Comparison of ENCODE assay signal across 21 cellular contexts in the genomic region with DNA sequence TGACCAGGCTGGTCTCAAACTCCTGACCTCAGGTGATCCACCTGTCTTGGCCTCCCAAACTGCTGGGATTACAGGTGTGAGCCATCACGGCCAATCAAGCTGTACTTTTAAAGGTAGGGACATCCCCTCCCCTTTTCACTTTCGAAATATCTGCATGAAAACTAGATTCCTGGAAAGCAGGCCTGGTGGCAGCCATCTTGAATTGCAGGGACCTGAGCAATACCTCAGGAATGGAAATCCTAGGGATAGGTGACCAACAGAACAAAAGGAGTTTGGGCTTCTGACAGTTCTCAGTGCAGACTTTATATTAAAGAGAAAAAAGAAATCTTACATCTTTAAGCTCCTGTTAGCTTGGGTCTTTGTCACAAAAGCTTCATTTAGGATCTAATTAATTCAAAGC.
"Had no signal": no experiment of that assay in that cellular context is flagged by ENCODE, and none has a peak within 500 bp of the region (broad histone marks: within the 10 kb centered on the region; RNA-seq: fewer than 3 reads in every experiment).

No MANE protein-coding gene starts in this region.

- H3K9me3 ChIP-seq: adrenal gland, body of pancreas, colonic mucosa, gastrocnemius medialis, mucosa of descending colon, prostate gland, tibial nerve had no signal

- H3K27ac ChIP-seq: adrenal gland, body of pancreas, colonic mucosa, gastrocnemius medialis, heart right ventricle, prostate gland, skin epidermis, tibial nerve had no signal

- H3K36me3 ChIP-seq: colonic mucosa, prostate gland had no signal

- H3K27me3 ChIP-seq: adrenal gland, body of pancreas, colonic mucosa, gastrocnemius medialis, heart right ventricle, tibial nerve had no signal

- FAIRE-seq: endometrium, TTC549 had no signal

- H3K4me1 ChIP-seq: adrenal gland, body of pancreas, colonic mucosa, gastrocnemius medialis, prostate gland had no signal

- H3K4me3 ChIP-seq: adrenal gland, body of pancreas, colonic mucosa, gastrocnemius medialis, heart right ventricle, mucosa of descending colon, prostate gland, skin epidermis, tibial nerve had no signal

- ATAC-seq: activated naive CD4-positive, alpha-beta T cell treated with anti-CD3 and anti-CD28 coated beads, Interleukin-2, amount 50 U/mL, for 72 hours; body of pancreas; gastrocnemius medialis; heart right ventricle; mucosa of descending colon; right cardiac atrium had no signal

- DNase-seq: activated B cell treated with CpG ODN at 0.5 μM for 24 hours; activated CD4-positive, alpha-beta memory T cell treated with anti-CD3 and anti-CD28 coated beads for 36 hours; activated CD4-positive, alpha-beta T cell treated with anti-CD3 and anti-CD28 coated beads for 4 hours; activated gamma-delta T cell treated with Interleukin-2 at 50 U/mL for 16 hours; activated T-cell treated with anti-CD3 and anti-CD28 coated beads for 4 hours; adrenal gland; body of pancreas; central memory CD4-positive, alpha-beta T cell; colonic mucosa; gastrocnemius medialis; heart right ventricle; mucosa of descending colon; naive B cell; right cardiac atrium; T-helper 2 cell had no signal
